9 cellular contexts compared by ENCODE assay signal in genomic region chr4:15396157-15396800, GRCh38. TPM values are rescaled to one million over a fixed set of nuclear protein-coding genes. Genes with fewer than 3 reads are reported as not detected.
A peak's percentile ranks its signal among the peaks of the same experiment; 100 is the strongest.
DNase-seq lines count a peak whose midpoint lies in the region; ATAC-seq, FAIRE-seq and TF ChIP-seq lines count a peak whose summit lies in the region.
"Had no signal": no experiment of that assay in that cellular context is flagged by ENCODE, and none has a peak within 500 bp of the region (broad histone marks: within the 10 kb centered on the region; RNA-seq: fewer than 3 reads in every experiment).

No MANE protein-coding gene starts in this region.

- DNase-seq in COLO829 (ENCODE audit: low spot score): peak; percentile 28
- peak; percentile 40 for DNase-seq in NOMO-1 treated with dmso at 0.1 percent for 144 hours (lab: John Stamatoyannopoulos, UW; ENCODE audit: unreplicated experiment)
- peak; percentile 56 for DNase-seq in activated T-cell treated with anti-CD3 and anti-CD28 coated beads, Interleukin-2, amount 50 U/mL, for 24 hours
- DNase-seq in foreskin fibroblast: peak in 1 of 2 donors; percentile 68
- DNase-seq in psoas muscle: no peak
- DNase-seq in frontal cortex (ENCODE audit: low spot score in 2 of 2): no peak

- FAIRE-seq in frontal cortex (lab: Jason Lieb, UNC): no peak

- H3K27me3 Mint-ChIP-seq in activated T-cell treated with anti-CD3 and anti-CD28 coated beads, Interleukin-2, amount 50 U/mL, for 24 hours: no peaks in the 10 kb centered on the region

- no peaks in the 10 kb centered on the region for H3K9me3 Mint-ChIP-seq in activated T-cell treated with anti-CD3 and anti-CD28 coated beads, Interleukin-2, amount 50 U/mL, for 24 hours

- H3K36me3 ChIP-seq in psoas muscle (ENCODE audit: insufficient read depth in 1 of 2, low read depth in 1 of 2): no peaks in the 10 kb centered on the region

- peaks cover 26% of the 10 kb centered on the region for H3K4me1 Mint-ChIP-seq in activated T-cell treated with anti-CD3 and anti-CD28 coated beads, Interleukin-2, amount 50 U/mL, for 24 hours (ENCODE audit: low read depth)

- ATAC-seq in GM19324 (IDR thresholded peaks at IDR 0.05; ENCODE audit: low FRiP score, unreplicated experiment): peak; percentile 63
- peak; percentile 78 for ATAC-seq in HG03196 (IDR thresholded peaks at IDR 0.05; ENCODE audit: unreplicated experiment)
- peak in 2 of 4 donors; percentile 46 to 63 for ATAC-seq in psoas muscle

- H3K4me3 Mint-ChIP-seq in activated T-cell treated with anti-CD3 and anti-CD28 coated beads, Interleukin-2, amount 50 U/mL, for 24 hours: no peak overlapping the region

- H3K4me3 ChIP-seq in foreskin fibroblast (ENCODE audit: low read depth in 1 of 2, low read length in 2 of 2): no peak overlapping the region
- no peak overlapping the region for H3K4me3 ChIP-seq in psoas muscle

- WGBS in psoas muscle, 3 donors: 69 to 72% (median 71%) methylated on average over 4 of the region's 4 CpGs

- H3K27ac Mint-ChIP-seq in activated T-cell treated with anti-CD3 and anti-CD28 coated beads, Interleukin-2, amount 50 U/mL, for 24 hours: no peak overlapping the region

- no peaks in the 10 kb centered on the region for H3K27me3 ChIP-seq in psoas muscle (ENCODE audit: insufficient read depth in 3 of 3, low read length in 2 of 3)

- H3K9me3 ChIP-seq in psoas muscle: no peaks in the 10 kb centered on the region

- TF ChIP-seq CTCF in foreskin fibroblast (IDR thresholded peaks at IDR 0.05; ENCODE audit: low read depth, low read length): peak; percentile 70
- peak; percentile 39 for TF ChIP-seq CTCF in psoas muscle (IDR thresholded peaks at IDR 0.05)

- H3K27ac ChIP-seq in psoas muscle: no peak overlapping the region

- intact Hi-C loops in psoas muscle (cut with DNase I): loop anchor here in 1 of 2 donors (10.0 kb wide), 1 partner anchor 161 kb away; no protein-coding TSS in a partner anchor

- no peaks in the 10 kb centered on the region for H3K36me3 Mint-ChIP-seq in activated T-cell treated with anti-CD3 and anti-CD28 coated beads, Interleukin-2, amount 50 U/mL, for 24 hours (ENCODE audit: low read depth)

- no peaks in the 10 kb centered on the region for H3K4me1 ChIP-seq in psoas muscle

RNA-seq across cellular contexts. Expression of gene C1QTNF7, which starts 31.6 kb away (rescaled TPM):
- total RNA-seq in psoas muscle (1 to 10 TPM in 1 of 4 donors, under 1 TPM in 3; 0.29 to 2.3 (median 0.53) TPM), frontal cortex (0.41 TPM)
- polyA plus RNA-seq in psoas muscle: under 1 TPM; 0.20 to 0.59 (median 0.35) TPM
- total RNA-seq: T-helper 2 cell treated with Interferon-gamma antibody and Interleukin-4, amounts not matched to agents 100 ng/mL and 5 ng/mL, for 36 hours had no signal

Comparison
In these comparisons a context has a peak if more than half of its experiments do, and no peak if none do; other contexts are left out.
1. DNase-seq: peak in COLO829 (single experiment), NOMO-1 treated with dmso at 0.1 percent for 144 hours (single experiment) and activated T-cell treated with anti-CD3 and anti-CD28 coated beads, Interleukin-2, amount 50 U/mL, for 24 hours (single experiment); none in psoas muscle (0 of 2) and frontal cortex (0 of 2).